Comparison of ENCODE assay signal across 8 cellular contexts in the genomic region with DNA sequence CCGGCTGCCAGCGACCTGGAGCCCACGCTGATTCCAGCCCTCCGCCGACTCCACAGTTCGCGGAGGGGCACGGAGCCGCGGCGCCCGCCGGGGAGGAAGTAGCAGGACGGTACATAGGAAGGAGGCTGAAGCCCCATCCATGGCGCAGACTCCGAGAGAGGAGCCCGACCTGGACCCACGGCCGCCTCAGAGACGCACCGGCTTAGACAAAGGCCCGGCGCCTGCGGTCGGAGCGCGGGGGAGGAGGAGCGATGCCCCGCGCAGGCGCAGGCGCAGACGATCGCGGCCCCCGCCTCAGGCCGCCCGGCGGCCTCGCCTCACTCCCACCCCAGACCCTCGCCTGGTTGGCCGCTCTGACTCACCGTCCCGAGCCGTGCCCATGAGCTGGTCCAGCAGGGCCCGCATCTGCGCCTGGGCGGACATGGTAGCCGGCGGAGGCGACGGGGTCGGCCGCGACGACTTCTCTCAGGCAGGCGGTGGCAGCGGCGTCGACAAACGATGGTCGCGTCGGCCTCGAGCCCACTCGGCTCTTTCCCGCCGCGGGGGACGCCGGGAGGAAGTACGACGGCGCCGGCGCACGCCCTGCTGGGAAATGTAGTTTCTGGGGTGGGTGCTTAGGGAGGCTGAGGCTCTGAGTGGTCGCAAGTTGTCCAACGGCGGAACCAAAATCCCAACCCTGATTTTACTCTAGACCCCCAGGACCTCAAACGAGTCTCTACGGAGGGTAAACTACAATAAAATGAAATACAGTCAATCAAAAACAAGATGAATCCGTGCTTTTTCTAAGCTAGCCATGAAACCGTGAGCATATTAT. TPM values are rescaled to one million over a fixed set of nuclear protein-coding genes. Genes with fewer than 3 reads are reported as not detected.
DNase-seq lines count a peak whose midpoint lies in the region; ATAC-seq and TF ChIP-seq lines count a peak whose summit lies in the region.

TSS of gene LUC7L (minus strand) at position 533 of the 814 bp plus-strand sequence. CDS start at position 423, 110 bp downstream.

- no peaks in the 10 kb centered on the region for H3K9me3 Mint-ChIP-seq in central memory CD8-positive, alpha-beta T cell

- DNase-seq in AG04450 (ENCODE audit: low read depth, low spot score) (peak; percentile 45), NCI-H345 (lab: John Stamatoyannopoulos, UW) (peak; percentile 92), iris pigment epithelial cell (ENCODE audit: low read depth) (peak; percentile 85)
- DNase-seq in central memory CD8-positive, alpha-beta T cell (ENCODE audit: low spot score in 2 of 2), result peak; percentile 75 to 77
- peak; percentile 84 for DNase-seq in stimulated activated CD4-positive, alpha-beta T cell treated with anti-CD3 and anti-CD28 coated beads, Interleukin-12 subunit alpha, Interleukin-12 subunit beta, amount 100 ng/mL, for 4 hours

- no peaks in the 10 kb centered on the region for H3K27me3 Mint-ChIP-seq in central memory CD8-positive, alpha-beta T cell

- POLR2A ChIA-PET in AG04450 (lab: Yijun Ruan, JAX), result interaction anchor here (0.6 to 1.4 kb wide), 5 partner anchors 10 to 136 kb away, joined by 3 to 4 read pairs (median 3); no protein-coding TSS in a partner anchor

- H3K4me3 ChIP-seq in AG04450 (ENCODE audit: low read depth, low read length), result peak within 1 kb of the TSS; percentile 94

- peaks cover 18% of the 10 kb centered on the region for H3K4me1 Mint-ChIP-seq in central memory CD8-positive, alpha-beta T cell

- peaks cover 44% of the 10 kb centered on the region for H3K36me3 Mint-ChIP-seq in central memory CD8-positive, alpha-beta T cell (ENCODE audit: insufficient read depth)

- H3K27ac ChIP-seq in AG04450 (ENCODE audit: low read depth, low read length), result peak within 1 kb of the TSS; percentile 96

- in situ Hi-C loops in GM18951 (cut with MboI; ENCODE audit: low sequenced_read_pairs, unreplicated experiment), result no loop called here

- TF ChIP-seq CTCF in AG04450 (IDR thresholded peaks at IDR 0.05; ENCODE audit: low read depth, low read length), result no peak

- peak within 1 kb of the TSS; percentile 88 for H3K27ac Mint-ChIP-seq in central memory CD8-positive, alpha-beta T cell (ENCODE audit: low read depth)

- TF ChIP-seq POLR2A in GM18951 (IDR thresholded peaks at IDR 0.05; ENCODE audit: extremely low read depth, insufficient read depth, insufficient read length), result peak; percentile 99

- no peaks in the 10 kb centered on the region; the same call in 1 of the 2 replicates for H3K9me3 ChIP-seq in AG04450 (ENCODE audit: control insufficient read depth, insufficient read depth, low read length)

- peak; percentile 76 for ATAC-seq in HG03196 (IDR thresholded peaks at IDR 0.05; ENCODE audit: unreplicated experiment)
- peak; percentile 92 to 93 for ATAC-seq in activated CD4-positive, CD25-positive, alpha-beta regulatory T cell treated with anti-CD3 and anti-CD28 coated beads, Interleukin-2, amount 50 U/mL, for 24 hours
- peak; percentile 90 for ATAC-seq in central memory CD8-positive, alpha-beta T cell (replicated peaks; ENCODE audit: extremely low read depth, poor library complexity, severe bottlenecking)

- peak within 1 kb of the TSS; percentile 86 for H3K4me3 Mint-ChIP-seq in central memory CD8-positive, alpha-beta T cell

- CTCF ChIA-PET in AG04450 (lab: Charles Lee), result interaction anchor here (0.6 to 2.4 kb wide), 8 partner anchors 10 to 158 kb away, joined by 3 to 13 read pairs (median 4); partner anchors contain the start of gene AXIN1

- no peaks in the 10 kb centered on the region for H3K27me3 ChIP-seq in AG04450 (ENCODE audit: control insufficient read depth, insufficient read depth, low read length)

RNA-seq across cellular contexts. Expression of gene LUC7L, which starts in this region (rescaled TPM):
- polyA plus RNA-seq in AG04450 (2011; rRNA removed), result 37.6 and 47.2 TPM in 2 replicates
- 14.2 and 22.4 TPM in 2 replicates for polyA minus RNA-seq in AG04450 (2011; rRNA and poly(A)+ RNA removed)

Comparison
In these comparisons a context has a peak if more than half of its experiments do, and no peak if none do; other contexts are left out.
1. Peak in every context shown above with its lines: DNase-seq, ATAC-seq, H3K4me3 ChIP-seq and H3K27ac ChIP-seq.